In genomic region chr5:36241636-36242533, GRCh38 we compare ENCODE assay signal across 2 cellular contexts.
TF ChIP-seq lines count a peak whose summit lies in the region.

Gene NADK2 (minus strand): TSS chr5:36241925. CDS start chr5:36241798, 127 bp downstream.

TF ChIP-seq in IMR-90, 13 proteins besides CTCF, POLR2A, EP300 and RAD21:
- TF ChIP-seq RFX5 (IDR thresholded peaks at IDR 0.05; ENCODE audit: low read depth, low read length) (no peak), CHD1 (IDR thresholded peaks at IDR 0.05; ENCODE audit: low read depth, low read length) (no peak), MAFK (IDR thresholded peaks at IDR 0.05; ENCODE audit: low read depth, low read length) (no peak), NFE2L2 (IDR thresholded peaks at IDR 0.05; ENCODE audit: low read depth, low read length) (no peak), MAZ (IDR thresholded peaks at IDR 0.05; ENCODE audit: borderline replicate concordance, low read depth, low read length) (peak; percentile 72; the same call in 1 of the 2 replicates), ELK1 (IDR thresholded peaks at IDR 0.05; ENCODE audit: borderline replicate concordance, low read depth, low read length) (no peak), RCOR1 (IDR thresholded peaks at IDR 0.05; ENCODE audit: insufficient replicate concordance, low read length) (no peak), MXI1 (IDR thresholded peaks at IDR 0.05; ENCODE audit: borderline replicate concordance, low read depth, low read length) (peak; percentile 86), SMC3 (IDR thresholded peaks at IDR 0.05; ENCODE audit: low read depth, low read length) (peak; percentile 20; the same call in 1 of the 2 replicates), BHLHE40 (IDR thresholded peaks at IDR 0.05; ENCODE audit: low read depth, low read length) (peak; percentile 80), USF2 (IDR thresholded peaks at IDR 0.05; ENCODE audit: low read depth, low read length) (peak; percentile 58), CEBPB (IDR thresholded peaks at IDR 0.05; ENCODE audit: low read depth, low read length) (peak; percentile 80), FOS (IDR thresholded peaks at IDR 0.05; ENCODE audit: low read depth, low read length) (no peak)

TF ChIP-seq in endothelial cell of umbilical vein, 7 proteins besides CTCF, POLR2A, EP300 and RAD21:
- TF ChIP-seq EZH2 (IDR thresholded peaks at IDR 0.05; ENCODE audit: borderline replicate concordance, low read depth, low read length, severe bottlenecking) (peak; percentile 33), MYC (IDR thresholded peaks at IDR 0.05; ENCODE audit: low read depth, low read length) (no peak), GATA2 (IDR thresholded peaks at IDR 0.05; ENCODE audit: insufficient read depth, insufficient read length, low read depth, low read length) (no peak), POLR2AphosphoS5 (IDR thresholded peaks at IDR 0.05; ENCODE audit: insufficient read depth, low read depth, low read length) (peak; percentile 65), JUN (IDR thresholded peaks at IDR 0.05; ENCODE audit: borderline replicate concordance, insufficient read depth, insufficient read length, low read depth) (no peak), FOS (IDR thresholded peaks at IDR 0.05; ENCODE audit: borderline replicate concordance, insufficient read depth, low read length) (peak; percentile 17), MAX (IDR thresholded peaks at IDR 0.05; ENCODE audit: insufficient read depth, insufficient read length) (peak; percentile 89)
